Comparison of ENCODE assay signal across 20 cellular contexts in the genomic region with DNA sequence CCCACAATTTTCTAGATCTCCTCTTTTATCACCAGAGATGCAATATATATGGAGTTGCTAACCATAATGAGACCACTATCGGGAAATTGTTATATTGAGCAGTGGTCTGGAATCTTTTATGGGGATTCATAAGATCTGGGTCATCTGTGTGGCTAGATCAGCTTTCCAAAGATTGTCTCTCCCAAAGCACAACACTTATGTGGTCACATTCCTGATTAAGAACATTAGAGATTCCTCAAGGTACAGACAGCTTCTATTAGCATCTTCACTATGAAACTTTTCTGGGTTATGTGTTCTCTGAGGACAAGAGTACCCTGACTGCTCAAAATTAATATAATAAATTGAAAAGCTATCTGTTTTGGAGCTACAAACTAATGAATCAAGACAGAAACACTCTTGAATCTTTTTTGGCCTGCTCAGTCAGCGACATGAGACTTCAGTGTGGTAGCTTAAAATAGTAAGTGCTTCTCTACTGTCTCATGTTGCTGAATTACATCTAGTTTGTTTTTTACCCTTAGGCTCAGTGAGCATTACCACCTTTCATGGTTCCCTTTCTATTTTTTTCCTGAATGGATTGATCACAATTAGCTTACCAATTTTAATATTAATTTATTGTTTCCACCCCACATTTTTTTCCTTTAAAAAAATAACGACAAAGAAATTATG. TPM values are rescaled to one million over a fixed set of nuclear protein-coding genes. Genes with fewer than 3 reads are reported as not detected.
DNase-seq lines count a peak whose midpoint lies in the region; ATAC-seq and TF ChIP-seq lines count a peak whose summit lies in the region.
"Had no signal": no experiment of that assay in that cellular context is flagged by ENCODE, and none has a peak within 500 bp of the region (broad histone marks: within the 10 kb centered on the region; RNA-seq: fewer than 3 reads in every experiment).

No MANE protein-coding gene starts in this region.

- H3K9me3 ChIP-seq in psoas muscle (no peaks in the 10 kb centered on the region), esophagus muscularis mucosa (no peaks in the 10 kb centered on the region)

- intact Hi-C loops in Right ventricle myocardium inferior (cut with DNase I) = no loop called here
- intact Hi-C loops in cardiac septum (cut with DNase I) = no loop called here
- intact Hi-C loops in left ventricle myocardium superior (cut with micrococcal nuclease) = no loop called here
- intact Hi-C loops in psoas muscle (cut with DNase I) = no loop called here
- intact Hi-C loops in esophagus muscularis mucosa (cut with DNase I) = no loop called here

- 28 to 47% (median 33%) methylated on average over 3 of the region's 3 CpGs for WGBS in psoas muscle, 3 donors
- 65% methylated on average over 3 of the region's 3 CpGs for WGBS in esophagus muscularis mucosa

- TF ChIP-seq CTCF in psoas muscle (IDR thresholded peaks at IDR 0.05) (no peak), nephron progenitor cell (IDR thresholded peaks at IDR 0.05) (no peak), esophagus muscularis mucosa (IDR thresholded peaks at IDR 0.05) (no peak)

- ATAC-seq in Right ventricle myocardium inferior (peak; percentile 68), left ventricle myocardium superior (peak; percentile 81), psoas muscle (peak; percentile 86 to 92 (median 88)), HG03520 (IDR thresholded peaks at IDR 0.05; ENCODE audit: unreplicated experiment) (no peak)
- ATAC-seq: HCT116 had no signal

- H3K4me1 Mint-ChIP-seq in nephron progenitor cell = no peaks in the 10 kb centered on the region
- H3K4me1 Mint-ChIP-seq: CD8-positive, alpha-beta memory T cell had no signal

- H3K27ac ChIP-seq in psoas muscle = peak overlapping the region; percentile 92
- no peak overlapping the region for H3K27ac ChIP-seq in substantia nigra (ENCODE audit: low read depth, low read length, poor library complexity, severe bottlenecking)
- peak overlapping the region in 1 of 4 donors; percentile 28 for H3K27ac ChIP-seq in esophagus muscularis mucosa (replicated peaks in 1 of 4)
- H3K27ac ChIP-seq: 22Rv1, C4-2B had no signal

- H3K27me3 ChIP-seq in psoas muscle (ENCODE audit: insufficient read depth in 3 of 3, low read length in 2 of 3) (no peaks in the 10 kb centered on the region), esophagus muscularis mucosa (no peaks in the 10 kb centered on the region)

- DNase-seq in Right ventricle myocardium inferior (ENCODE audit: missing footprints) (no peak), cardiac septum (ENCODE audit: low spot score) (no peak), left ventricle myocardium superior (no peak), psoas muscle (no peak), substantia nigra (lab: John Stamatoyannopoulos, UW) (no peak), nephron progenitor cell (no peak), esophagus muscularis mucosa (ENCODE audit: extremely low spot score) (no peak)
- DNase-seq: CD8-positive, alpha-beta memory T cell; DMS53; GDM1; KG1; MV-4-11; NCI-H1105 treated with DMSO at 0.1 percent for 48 hours; NCI-H2029 treated with DMSO at 0.1 percent for 48 hours; NCI-H524 treated with DMSO at 0.1 percent for 48 hours; OCI-M1 had no signal

- H3K4me3 Mint-ChIP-seq in nephron progenitor cell = no peak overlapping the region
- H3K4me3 Mint-ChIP-seq: CD8-positive, alpha-beta memory T cell had no signal

- H3K36me3 ChIP-seq in psoas muscle (ENCODE audit: insufficient read depth in 1 of 2, low read depth in 1 of 2) (peaks cover 0 to 3% of the 10 kb centered on the region in 2 donors), esophagus muscularis mucosa (peaks cover 0 to 15% (median 3%) of the 10 kb centered on the region in 4 donors)

- TF ChIP-seq EP300 in esophagus muscularis mucosa (IDR thresholded peaks at IDR 0.05) = no peak

- H3K4me1 ChIP-seq in psoas muscle (peaks cover 47% of the 10 kb centered on the region), esophagus muscularis mucosa (peaks cover 3 to 13% (median 8%) of the 10 kb centered on the region in 4 donors)

- H3K27me3 Mint-ChIP-seq in nephron progenitor cell (ENCODE audit: low read depth, poor library complexity) = peaks cover 4% of the 10 kb centered on the region
- H3K27me3 Mint-ChIP-seq: CD8-positive, alpha-beta memory T cell had no signal

- peaks cover 13% of the 10 kb centered on the region for H3K36me3 Mint-ChIP-seq in nephron progenitor cell (ENCODE audit: low read depth)

- H3K4me3 ChIP-seq in psoas muscle = peak overlapping the region; percentile 26
- H3K4me3 ChIP-seq in esophagus muscularis mucosa = no peak overlapping the region

- no peaks in the 10 kb centered on the region for H3K9me3 Mint-ChIP-seq in nephron progenitor cell
- H3K9me3 Mint-ChIP-seq: CD8-positive, alpha-beta memory T cell had no signal

- no peak for TF ChIP-seq POLR2A in esophagus muscularis mucosa (IDR thresholded peaks at IDR 0.05; ENCODE audit: low read depth)

- no peak overlapping the region for H3K27ac Mint-ChIP-seq in nephron progenitor cell
- H3K27ac Mint-ChIP-seq: CD8-positive, alpha-beta memory T cell had no signal

RNA-seq across cellular contexts. Expression of a gene that starts 42.6 kb away (rescaled TPM):
- total RNA-seq in Right ventricle myocardium inferior (22.0 TPM), cardiac septum (20.4 TPM), left ventricle myocardium superior (23.3 TPM), psoas muscle (10 to 100 TPM; 46.6 to 94.4 (median 58.4) TPM), esophagus muscularis mucosa (1 to 10 TPM; 1.1 to 2.1 (median 1.9) TPM)
- 10 to 100 TPM; 14.5 to 42.6 (median 21.1) TPM for polyA plus RNA-seq in psoas muscle
- polyA plus RNA-seq: CD8-positive, alpha-beta memory T cell had no signal
